ENCODE assay signal across 22 cellular contexts in the genomic region with DNA sequence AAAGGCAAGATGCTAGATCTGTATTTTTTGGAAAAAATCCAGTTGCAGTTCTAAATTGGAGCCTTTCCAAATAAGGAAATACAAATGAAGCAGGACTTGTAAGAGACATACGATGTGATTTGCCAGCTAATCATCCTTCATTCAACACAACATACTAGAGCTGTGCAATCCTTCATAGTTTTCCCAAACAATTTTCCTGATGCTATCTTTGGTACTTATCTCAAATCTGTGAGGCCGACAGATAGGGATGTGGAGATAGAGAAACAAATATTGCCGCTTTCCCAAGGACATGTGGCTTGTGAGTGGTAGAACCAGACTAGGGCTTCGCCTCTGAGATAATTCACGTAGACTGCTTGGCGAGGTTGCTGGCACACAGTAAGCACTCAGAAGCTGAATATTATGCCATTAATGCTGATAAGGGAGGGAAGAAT.
A peak's percentile ranks its signal among the peaks of the same experiment; 100 is the strongest.
DNase-seq lines count a peak whose midpoint lies in the region; ATAC-seq and TF ChIP-seq lines count a peak whose summit lies in the region.
"Had no signal": no experiment of that assay in that cellular context is flagged by ENCODE, and none has a peak within 500 bp of the region (broad histone marks: within the 10 kb centered on the region; RNA-seq: fewer than 3 reads in every experiment).

No MANE protein-coding gene starts in this region.

- intact Hi-C loops in Right ventricle myocardium inferior (cut with DNase I), result no loop called here
- intact Hi-C loops in cardiac septum (cut with DNase I), result loop anchor here (5.0 kb wide), 1 partner anchor 40 kb away; no protein-coding TSS in a partner anchor
- intact Hi-C loops in heart right ventricle (cut with DNase I), result no loop called here
- intact Hi-C loops in CD14-positive monocyte (cut with micrococcal nuclease), result no loop called here

- in situ Hi-C loops in ACHN (cut with HindIII; ENCODE audit: low pct_ligation_motif_present, low pct_unique_long_range_greater_than_20kb, low sequenced_read_pairs), result no loop called here

- H3K27me3 Mint-ChIP-seq in CD14-positive monocyte (ENCODE audit: low read depth in 3 of 3), result no peaks in the 10 kb centered on the region
- H3K27me3 Mint-ChIP-seq: activated naive CD8-positive, alpha-beta T cell treated with anti-CD3 and anti-CD28 coated beads for 36 hours; B cell had no signal

- WGBS in heart right ventricle, 2 donors, result 25 to 29% methylated on average over 6 of the region's 6 CpGs

- peak overlapping the region in 1 of 10 donors; percentile 4 for H3K4me3 ChIP-seq in heart right ventricle

- H3K27ac ChIP-seq in heart right ventricle, result peak overlapping the region in 7 of 10 donors; percentile 13 to 54 (median 33)
- H3K27ac ChIP-seq: 22Rv1, parathyroid adenoma had no signal

- H3K4me3 Mint-ChIP-seq in CD14-positive monocyte, result no peak overlapping the region
- H3K4me3 Mint-ChIP-seq: activated naive CD8-positive, alpha-beta T cell treated with anti-CD3 and anti-CD28 coated beads for 36 hours; B cell; endodermal cell had no signal

- H3K27ac Mint-ChIP-seq in CD14-positive monocyte, result no peak overlapping the region
- H3K27ac Mint-ChIP-seq: activated naive CD8-positive, alpha-beta T cell treated with anti-CD3 and anti-CD28 coated beads for 36 hours; B cell; endodermal cell had no signal

- H3K36me3 ChIP-seq in heart right ventricle, result peaks cover 0 to 9% (median 0%) of the 10 kb centered on the region in 9 donors

- H3K9me3 Mint-ChIP-seq in CD14-positive monocyte, result peaks cover 0 to 3% (median 0%) of the 10 kb centered on the region in 7 donors
- H3K9me3 Mint-ChIP-seq: activated naive CD8-positive, alpha-beta T cell treated with anti-CD3 and anti-CD28 coated beads for 36 hours; endodermal cell had no signal

- no peak for DNase-seq in Right ventricle myocardium inferior (ENCODE audit: missing footprints)
- no peak for DNase-seq in cardiac septum (ENCODE audit: low spot score)
- DNase-seq in heart right ventricle, result no peak
- DNase-seq in omental fat pad (ENCODE audit: low spot score), result no peak
- no peak for DNase-seq in CD14-positive monocyte (ENCODE audit: low spot score)
- no peak for DNase-seq in activated CD4-positive, alpha-beta T cell treated with anti-CD3 and anti-CD28 coated beads, Interleukin-2, amount 50 U/mL, for 48 hours
- DNase-seq in ACHN, result no peak
- no peak for DNase-seq in activated CD8-positive, alpha-beta memory T cell treated with anti-CD3 and anti-CD28 coated beads for 24 hours
- DNase-seq: activated CD4-positive, alpha-beta T cell treated with anti-CD3 and anti-CD28 coated beads, Interleukin-2, amount 50 U/mL, for 4 hours; activated naive CD8-positive, alpha-beta T cell treated with anti-CD3 and anti-CD28 coated beads for 36 hours; activated T-cell treated with anti-CD3 and anti-CD28 coated beads, Interleukin-2, amount 50 U/mL, for 1 hour; endodermal cell; foreskin melanocyte; Karpas-422; NCI-H1092 treated with DMSO at 0.1 percent for 48 hours; NCI-H526; SHP77; stimulated activated CD4-positive, alpha-beta T cell treated with anti-CD3 and anti-CD28 coated beads, Interleukin-4, amount 100 ng/mL, for 24 hours; T-helper 1 cell had no signal

- TF ChIP-seq CTCF in heart right ventricle (IDR thresholded peaks at IDR 0.05), result no peak
- no peak for TF ChIP-seq CTCF in omental fat pad (IDR thresholded peaks at IDR 0.05)
- TF ChIP-seq CTCF in CD14-positive monocyte (IDR thresholded peaks at IDR 0.05), result no peak

- ATAC-seq in Right ventricle myocardium inferior, result peak; percentile 54
- ATAC-seq in heart right ventricle, result peak in 6 of 8 donors; percentile 9 to 73 (median 51)
- ATAC-seq in omental fat pad (ENCODE audit: low FRiP score), result peak; percentile 52

- H3K9me3 ChIP-seq in heart right ventricle, result no peaks in the 10 kb centered on the region

- H3K4me1 Mint-ChIP-seq in CD14-positive monocyte, result no peaks in the 10 kb centered on the region
- H3K4me1 Mint-ChIP-seq: B cell had no signal

- H3K36me3 Mint-ChIP-seq in CD14-positive monocyte, result no peaks in the 10 kb centered on the region

- H3K27me3 ChIP-seq in heart right ventricle, result no peaks in the 10 kb centered on the region

- H3K4me1 ChIP-seq in heart right ventricle, result peaks cover 4 to 74% (median 29%) of the 10 kb centered on the region in 9 donors
